ENCODE assay signal across 8 cellular contexts in the genomic region with DNA sequence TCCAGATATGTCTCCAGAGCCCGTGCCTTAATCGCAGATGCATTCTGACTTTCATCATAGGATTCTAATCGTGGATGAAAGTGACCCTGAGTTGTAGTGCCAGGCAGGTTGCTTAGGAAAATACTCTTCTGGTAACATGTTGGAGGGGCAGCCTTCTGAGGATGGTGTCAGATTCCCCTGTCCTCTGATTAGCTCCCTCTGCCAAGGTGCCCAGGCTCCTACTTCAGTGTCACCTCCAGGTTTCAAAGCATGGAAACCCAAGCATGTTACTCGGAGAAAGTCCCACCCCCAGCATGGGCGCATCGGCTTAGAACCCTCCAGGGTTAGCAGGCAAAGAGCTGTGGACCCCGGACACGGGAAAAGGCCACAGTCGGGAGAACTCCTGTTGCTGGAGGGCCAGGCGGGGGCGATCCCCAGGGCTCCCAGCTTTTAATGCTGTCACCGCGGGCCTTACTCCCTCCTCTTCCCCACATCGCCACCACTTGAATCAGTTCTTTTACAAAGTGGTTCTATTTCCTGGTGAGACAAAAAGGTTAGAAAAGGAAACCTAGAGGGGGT. TPM values are rescaled to one million over a fixed set of nuclear protein-coding genes. Genes with fewer than 3 reads are reported as not detected.
DNase-seq lines count a peak whose midpoint lies in the region; ATAC-seq and FAIRE-seq lines count a peak whose summit lies in the region.

No MANE protein-coding gene starts in this region.

- H3K27me3 Mint-ChIP-seq in IgD-negative memory B cell = peaks cover under 1% of the 10 kb centered on the region
- H3K27me3 Mint-ChIP-seq in stimulated activated naive CD8-positive, alpha-beta T cell treated with anti-CD3 and anti-CD28 coated beads, Interleukin-15, amount 100 ng/mL, for 72 hours = no peaks in the 10 kb centered on the region

- peak overlapping the region; percentile 89 to 98 (median 93) for H3K4me3 Mint-ChIP-seq in IgD-negative memory B cell
- peak overlapping the region; percentile 79 to 80 for H3K4me3 Mint-ChIP-seq in stimulated activated naive CD8-positive, alpha-beta T cell treated with anti-CD3 and anti-CD28 coated beads, Interleukin-15, amount 100 ng/mL, for 72 hours

- H3K27me3 ChIP-seq in iPS-15b (ENCODE audit: control insufficient read depth, insufficient read depth, low read length) = no peaks in the 10 kb centered on the region

- peak overlapping the region; percentile 79 to 93 (median 92) for H3K27ac Mint-ChIP-seq in IgD-negative memory B cell
- H3K27ac Mint-ChIP-seq in activated naive CD4-positive, alpha-beta T cell treated with anti-CD3 and anti-CD28 coated beads, Interleukin-2, amount 50 U/mL, for 72 hours = peak overlapping the region; percentile 39 to 81
- peak overlapping the region in 1 of 2 donors; percentile 64 for H3K27ac Mint-ChIP-seq in stimulated activated naive CD8-positive, alpha-beta T cell treated with anti-CD3 and anti-CD28 coated beads, Interleukin-15, amount 100 ng/mL, for 72 hours

- no peaks in the 10 kb centered on the region for H3K9me3 Mint-ChIP-seq in IgD-negative memory B cell
- H3K9me3 Mint-ChIP-seq in activated naive CD4-positive, alpha-beta T cell treated with anti-CD3 and anti-CD28 coated beads, Interleukin-2, amount 50 U/mL, for 72 hours = no peaks in the 10 kb centered on the region
- H3K9me3 Mint-ChIP-seq in stimulated activated naive CD8-positive, alpha-beta T cell treated with anti-CD3 and anti-CD28 coated beads, Interleukin-15, amount 100 ng/mL, for 72 hours = no peaks in the 10 kb centered on the region

- H3K4me1 Mint-ChIP-seq in IgD-negative memory B cell = peaks cover 16 to 20% (median 16%) of the 10 kb centered on the region in 3 donors
- peaks cover 15% of the 10 kb centered on the region for H3K4me1 Mint-ChIP-seq in stimulated activated naive CD8-positive, alpha-beta T cell treated with anti-CD3 and anti-CD28 coated beads, Interleukin-15, amount 100 ng/mL, for 72 hours

- peak; percentile 93 for FAIRE-seq in GM19239 (lab: Jason Lieb, UNC)

- H3K9ac ChIP-seq in iPS-15b (ENCODE audit: low read depth, low read length) = peak overlapping the region; percentile 66

- H3K9me3 ChIP-seq in iPS-15b (ENCODE audit: control insufficient read depth, insufficient read depth, low read length) = no peaks in the 10 kb centered on the region

- no peak for DNase-seq in GM19239 (ENCODE audit: insufficient read length, low spot score)
- DNase-seq in activated naive CD4-positive, alpha-beta T cell treated with anti-CD3 and anti-CD28 coated beads, Interleukin-2, amount 50 U/mL, for 72 hours (ENCODE audit: low spot score in 2 of 2) = no peak
- no peak for DNase-seq in stimulated activated naive CD8-positive, alpha-beta T cell treated with anti-CD3 and anti-CD28 coated beads, Interleukin-15, amount 100 ng/mL, for 72 hours
- DNase-seq in HuH-7.5 (ENCODE audit: low spot score) = no peak
- no peak for DNase-seq in EL

- H3K36me3 ChIP-seq in iPS-15b (ENCODE audit: control insufficient read depth, insufficient read depth, low read length) = no peaks in the 10 kb centered on the region

- no peaks in the 10 kb centered on the region for H3K36me3 Mint-ChIP-seq in IgD-negative memory B cell
- H3K36me3 Mint-ChIP-seq in activated naive CD4-positive, alpha-beta T cell treated with anti-CD3 and anti-CD28 coated beads, Interleukin-2, amount 50 U/mL, for 72 hours = no peaks in the 10 kb centered on the region

- no peak for ATAC-seq in activated naive CD4-positive, alpha-beta T cell treated with anti-CD3 and anti-CD28 coated beads, Interleukin-2, amount 50 U/mL, for 72 hours
- ATAC-seq in stimulated activated naive CD8-positive, alpha-beta T cell treated with anti-CD3 and anti-CD28 coated beads, Interleukin-15, amount 100 ng/mL, for 72 hours = peak; percentile 33
- ATAC-seq in HG02759 (IDR thresholded peaks at IDR 0.05; ENCODE audit: unreplicated experiment) = no peak

- peak overlapping the region; percentile 79 for H3K4me3 ChIP-seq in iPS-15b (ENCODE audit: low read depth, low read length)

- peaks cover 7% of the 10 kb centered on the region for H3K4me1 ChIP-seq in iPS-15b (ENCODE audit: control insufficient read depth, insufficient read depth, low read length)

RNA-seq across cellular contexts. Expression of a gene that starts 44.5 kb away (rescaled TPM):
- polyA plus RNA-seq in IgD-negative memory B cell = 2.2 TPM
- 1 to 10 TPM in 1 of 2 donors, under 1 TPM in 1; 0.32 to 4.4 TPM for total RNA-seq in activated naive CD4-positive, alpha-beta T cell treated with anti-CD3 and anti-CD28 coated beads, Interleukin-2, amount 50 U/mL, for 72 hours
